23 cellular contexts compared by ENCODE assay signal in genomic region chr6:75870389-75870788, GRCh38.
"Had no signal": no experiment of that assay in that cellular context is flagged by ENCODE, and none has a peak within 500 bp of the region (broad histone marks: within the 10 kb centered on the region; RNA-seq: fewer than 3 reads in every experiment).

No MANE protein-coding gene starts in this region.

- DNase-seq: activated B cell treated with CpG ODN at 0.5 μM for 24 hours; activated CD4-positive, alpha-beta memory T cell treated with anti-CD3 and anti-CD28 coated beads for 36 hours; activated CD4-positive, alpha-beta T cell treated with anti-CD3 and anti-CD28 coated beads for 1 hour; activated CD4-positive, alpha-beta T cell treated with anti-CD3 and anti-CD28 coated beads, Interleukin-2, amount 10 ng/mL, durations not matched to agents 24 days and 14 days; activated CD8-positive, alpha-beta memory T cell treated with anti-CD3 and anti-CD28 coated beads for 24 hours; activated effector memory CD4-positive, alpha-beta T cell treated with anti-CD3 and anti-CD28 coated beads, Interleukin-2, amount 50 U/mL, for 16 hours; activated naive CD4-positive, alpha-beta T cell treated with Interleukin-2 at 50 U/mL for 16 hours; activated naive CD8-positive, alpha-beta T cell treated with anti-CD3 and anti-CD28 coated beads, Interleukin-2, amount 50 U/mL, for 24 hours; activated T-cell treated with anti-CD3 and anti-CD28 coated beads, Interleukin-2, amount 50 U/mL, for 4 hours; amniotic stem cell; Karpas-422; NCI-H1105 treated with DMSO at 0.1 percent for 48 hours; NCI-H1436 treated with DMSO at 0.1 percent for 48 hours; NCI-H187; NCI-H2081; NCI-H510A treated with DMSO at 0.1 percent for 48 hours; PC-3; SHP77 treated with DMSO at 0.1 percent for 48 hours; T-helper 17 cell; T-helper 9 cell had no signal

- H3K9me3 Mint-ChIP-seq: activated B cell treated with CpG ODN at 0.5 μM for 24 hours; activated CD4-positive, alpha-beta memory T cell treated with anti-CD3 and anti-CD28 coated beads for 36 hours; activated CD4-positive, alpha-beta T cell treated with anti-CD3 and anti-CD28 coated beads, Interleukin-2, amount 10 ng/mL, durations not matched to agents 24 days and 14 days; activated naive CD4-positive, alpha-beta T cell treated with anti-CD3 and anti-CD28 coated beads, Interleukin-2, amount 50 U/mL, for 72 hours; activated naive CD8-positive, alpha-beta T cell treated with anti-CD3 and anti-CD28 coated beads, Interleukin-2, amount 50 U/mL, for 24 hours; activated T-cell treated with anti-CD3 and anti-CD28 coated beads, Interleukin-2, amount 50 U/mL, for 4 hours; brain had no signal

- H3K27me3 Mint-ChIP-seq: activated CD4-positive, alpha-beta memory T cell treated with anti-CD3 and anti-CD28 coated beads for 36 hours; activated CD4-positive, alpha-beta T cell treated with anti-CD3 and anti-CD28 coated beads, Interleukin-2, amount 10 ng/mL, durations not matched to agents 24 days and 14 days; activated naive CD8-positive, alpha-beta T cell treated with anti-CD3 and anti-CD28 coated beads, Interleukin-2, amount 50 U/mL, for 24 hours; T-helper 17 cell had no signal

- H3K4me1 Mint-ChIP-seq: activated B cell treated with CpG ODN at 0.5 μM for 24 hours; activated CD4-positive, alpha-beta T cell treated with anti-CD3 and anti-CD28 coated beads, Interleukin-2, amount 10 ng/mL, durations not matched to agents 24 days and 14 days; activated naive CD8-positive, alpha-beta T cell treated with anti-CD3 and anti-CD28 coated beads, Interleukin-2, amount 50 U/mL, for 24 hours; brain; T-helper 17 cell had no signal

- H3K27ac Mint-ChIP-seq: activated B cell treated with CpG ODN at 0.5 μM for 24 hours; activated CD4-positive, alpha-beta memory T cell treated with anti-CD3 and anti-CD28 coated beads for 36 hours; activated CD4-positive, alpha-beta T cell treated with anti-CD3 and anti-CD28 coated beads, Interleukin-2, amount 10 ng/mL, durations not matched to agents 24 days and 14 days; activated naive CD4-positive, alpha-beta T cell treated with anti-CD3 and anti-CD28 coated beads, Interleukin-2, amount 50 U/mL, for 72 hours; activated naive CD8-positive, alpha-beta T cell treated with anti-CD3 and anti-CD28 coated beads, Interleukin-2, amount 50 U/mL, for 24 hours; brain; T-helper 17 cell had no signal

- ATAC-seq: activated naive CD4-positive, alpha-beta T cell treated with anti-CD3 and anti-CD28 coated beads, Interleukin-2, amount 50 U/mL, for 72 hours; activated naive CD8-positive, alpha-beta T cell treated with anti-CD3 and anti-CD28 coated beads, Interleukin-2, amount 50 U/mL, for 24 hours; activated T-cell treated with anti-CD3 and anti-CD28 coated beads, Interleukin-2, amount 50 U/mL, for 4 hours; PC-3; T-helper 17 cell had no signal

- H3K4me3 Mint-ChIP-seq: activated B cell treated with CpG ODN at 0.5 μM for 24 hours; activated CD4-positive, alpha-beta memory T cell treated with anti-CD3 and anti-CD28 coated beads for 36 hours; activated CD4-positive, alpha-beta T cell treated with anti-CD3 and anti-CD28 coated beads, Interleukin-2, amount 10 ng/mL, durations not matched to agents 24 days and 14 days; activated naive CD8-positive, alpha-beta T cell treated with anti-CD3 and anti-CD28 coated beads, Interleukin-2, amount 50 U/mL, for 24 hours; activated T-cell treated with anti-CD3 and anti-CD28 coated beads, Interleukin-2, amount 50 U/mL, for 4 hours; brain; T-helper 17 cell had no signal

- FAIRE-seq: astrocyte had no signal

- H3K36me3 Mint-ChIP-seq: activated CD4-positive, alpha-beta memory T cell treated with anti-CD3 and anti-CD28 coated beads for 36 hours; activated naive CD4-positive, alpha-beta T cell treated with anti-CD3 and anti-CD28 coated beads, Interleukin-2, amount 50 U/mL, for 72 hours had no signal
